Comparison of ENCODE assay signal across 21 cellular contexts in the genomic region with DNA sequence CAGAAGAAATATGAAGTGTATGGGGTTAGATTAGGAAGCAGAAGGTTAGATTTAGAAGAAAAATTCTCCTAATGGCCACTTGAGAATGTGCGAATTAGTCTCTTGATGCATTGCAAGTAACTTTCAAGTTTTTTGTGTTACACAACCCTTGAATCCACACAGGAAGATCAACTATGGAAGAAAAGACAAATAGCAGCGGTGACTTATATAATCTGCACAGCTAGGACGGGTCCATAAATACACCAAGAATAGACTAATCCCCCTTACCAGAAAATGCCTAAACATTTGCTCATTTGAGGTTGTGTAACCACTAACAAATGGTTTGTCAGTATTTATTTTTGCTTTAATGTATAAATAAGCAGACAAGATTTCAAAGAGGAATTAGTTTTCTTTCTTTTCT.
DNase-seq lines count a peak whose midpoint lies in the region; ATAC-seq, FAIRE-seq and TF ChIP-seq lines count a peak whose summit lies in the region.
"Had no signal": no experiment of that assay in that cellular context is flagged by ENCODE, and none has a peak within 500 bp of the region (broad histone marks: within the 10 kb centered on the region; RNA-seq: fewer than 3 reads in every experiment).

No MANE protein-coding gene starts in this region.

- no peak for ATAC-seq in HepG2
- no peak for ATAC-seq in T-helper 17 cell
- ATAC-seq in left cardiac atrium: no peak
- ATAC-seq: GM12878 had no signal

- CTCF ChIA-PET in MCF 10A (lab: Yijun Ruan, JAX): interaction anchor here (0.9 to 1.1 kb wide), 3 partner anchors 12 to 58 kb away, joined by 3 read pairs; no protein-coding TSS in a partner anchor
- CTCF ChIA-PET in mammary epithelial cell (lab: Charles Lee; ENCODE audit: low non-redundant PET): no interaction called here
- CTCF ChIA-PET in HepG2 (lab: Yijun Ruan, JAX; ENCODE audit: low intra/inter-chr PET ratio, low total read pairs): no interaction called here

- H3K4me1 Mint-ChIP-seq in MCF 10A (ENCODE audit: insufficient read depth, unreplicated experiment): no peaks in the 10 kb centered on the region
- H3K4me1 Mint-ChIP-seq in activated naive CD8-positive, alpha-beta T cell treated with anti-CD3 and anti-CD28 coated beads for 36 hours: no peaks in the 10 kb centered on the region
- H3K4me1 Mint-ChIP-seq in T-helper 17 cell: no peaks in the 10 kb centered on the region

- BruUV-seq in MCF 10A (replicated peaks; lab: Mats Ljungman, UMichigan) (no TSS peak), mammary epithelial cell (replicated peaks; lab: Mats Ljungman, UMichigan) (no TSS peak), HepG2 (replicated peaks; lab: Mats Ljungman, UMichigan) (no TSS peak)

- POLR2A ChIA-PET in MCF 10A (lab: Yijun Ruan, JAX) (interaction anchor here (0.6 to 1.3 kb wide), 5 partner anchors 9 to 563 kb away, joined by 3 read pairs; no protein-coding TSS in a partner anchor), HepG2 (lab: Yijun Ruan, JAX) (no interaction called here)

- dilution Hi-C loops in mammary epithelial cell (cut with HindIII; ENCODE audit: low sequenced_read_pairs): no loop called here

- intact Hi-C loops in MCF 10A (cut with micrococcal nuclease) (no loop called here), mammary epithelial cell (cut with micrococcal nuclease) (loop anchor here (10.0 kb wide), 1 partner anchor 103 kb away; no protein-coding TSS in a partner anchor), HepG2 (cut with micrococcal nuclease; ENCODE audit: unreplicated experiment) (no loop called here), left cardiac atrium (cut with DNase I) (loop anchor here in 1 of 2 donors (10.0 kb wide), 1 partner anchor 183 kb away; the partner anchor contains the start of gene TGFB2)

- no peak overlapping the region for H3K4me2 ChIP-seq in mammary epithelial cell (ENCODE audit: insufficient read depth, low read depth, low read length)
- H3K4me2 ChIP-seq in HepG2 (ENCODE audit: low read depth, low read length): no peak overlapping the region
- H3K4me2 ChIP-seq: KMS-11 had no signal

- H3K4me3 Mint-ChIP-seq in MCF 10A (ENCODE audit: unreplicated experiment): no peak overlapping the region
- no peak overlapping the region for H3K4me3 Mint-ChIP-seq in activated naive CD8-positive, alpha-beta T cell treated with anti-CD3 and anti-CD28 coated beads for 36 hours
- H3K4me3 Mint-ChIP-seq in T-helper 17 cell: no peak overlapping the region
- H3K4me3 Mint-ChIP-seq: CD4-positive, alpha-beta T cell had no signal

- H3K36me3 Mint-ChIP-seq in MCF 10A (ENCODE audit: insufficient read depth, unreplicated experiment) (no peaks in the 10 kb centered on the region), T-helper 17 cell (ENCODE audit: low read depth) (no peaks in the 10 kb centered on the region)
- no peaks in the 10 kb centered on the region for H3K36me3 Mint-ChIP-seq in activated naive CD8-positive, alpha-beta T cell treated with anti-CD3 and anti-CD28 coated beads for 36 hours

- H3K4me3 ChIP-seq in mammary epithelial cell (replicated peaks in 1 of 3; ENCODE audit: insufficient read depth in 1 of 3, low read depth in 2 of 3, low read length in 3 of 3): no peak overlapping the region
- no peak overlapping the region for H3K4me3 ChIP-seq in HepG2 (replicated peaks in 1 of 3; ENCODE audit: insufficient read depth in 1 of 3, low read depth in 2 of 3, low read length in 3 of 3)
- H3K4me3 ChIP-seq: GM12878, MG63, Peyer's patch, SJSA1 had no signal

- no peak overlapping the region for H2AFZ ChIP-seq in mammary epithelial cell (ENCODE audit: low read depth, low read length)
- H2AFZ ChIP-seq in HepG2 (ENCODE audit: low read length): no peak overlapping the region

- TF ChIP-seq EP300 in HepG2 (IDR thresholded peaks at IDR 0.05; ENCODE audit: low read depth in 2 of 2, low read length in 2 of 2) (no peak), HepG2 (CRISPR knock-in tag; IDR thresholded peaks at IDR 0.05; ENCODE audit: borderline replicate concordance) (no peak)

- H3K27ac ChIP-seq in mammary epithelial cell (ENCODE audit: insufficient read depth, low read depth, low read length): no peak overlapping the region
- no peak overlapping the region for H3K27ac ChIP-seq in HepG2 (ENCODE audit: extremely low read length, insufficient read depth, low read length)
- H3K27ac ChIP-seq: 22Rv1, KMS-11, Peyer's patch, SJSA1 had no signal

- H3K27ac Mint-ChIP-seq in MCF 10A (ENCODE audit: low read depth, unreplicated experiment) (no peak overlapping the region), T-helper 17 cell (no peak overlapping the region)
- H3K27ac Mint-ChIP-seq in activated naive CD8-positive, alpha-beta T cell treated with anti-CD3 and anti-CD28 coated beads for 36 hours: no peak overlapping the region
- H3K27ac Mint-ChIP-seq: CD4-positive, alpha-beta T cell had no signal

- no peak for TF ChIP-seq POLR2A in HepG2 (IDR thresholded peaks at IDR 0.05; ENCODE audit: insufficient read depth in 1 of 2, low read depth in 2 of 2, low read length in 2 of 2)

- WGBS in mammary epithelial cell (ENCODE audit: low coverage, missing lambda C conversion rate): 100% methylated on average over 3 of the region's 3 CpGs
- 22% methylated on average over 3 of the region's 3 CpGs for WGBS in HepG2 (ENCODE audit: low lambda C conversion rate)

- no peaks in the 10 kb centered on the region for H3K4me1 ChIP-seq in mammary epithelial cell (ENCODE audit: insufficient read depth, low read length)
- 0 out of 2 replicates have a peak, but pooled peaks cover 4% of the 10 kb centered on the region for H3K4me1 ChIP-seq in HepG2 (ENCODE audit: insufficient read depth, low read length)
- H3K4me1 ChIP-seq: Peyer's patch had no signal

- H3K36me3 ChIP-seq in mammary epithelial cell (ENCODE audit: insufficient read depth, low read length): no peaks in the 10 kb centered on the region
- H3K36me3 ChIP-seq in HepG2 (replicated peaks in 1 of 2; ENCODE audit: control insufficient read depth in 1 of 2, insufficient read depth in 2 of 2, low read length in 2 of 2): no peaks in the 10 kb centered on the region
- H3K36me3 ChIP-seq: MG63, Peyer's patch, SJSA1 had no signal

- no peak overlapping the region for H3K9ac ChIP-seq in mammary epithelial cell (ENCODE audit: insufficient read depth, low read length)
- no peak overlapping the region for H3K9ac ChIP-seq in HepG2 (ENCODE audit: insufficient read depth, low read depth, low read length)
- H3K9ac ChIP-seq: KMS-11 had no signal

- H3K27me3 Mint-ChIP-seq in MCF 10A (ENCODE audit: insufficient read depth, unreplicated experiment) (no peaks in the 10 kb centered on the region), T-helper 17 cell (peaks cover 12% of the 10 kb centered on the region)
- peaks cover 16% of the 10 kb centered on the region for H3K27me3 Mint-ChIP-seq in activated naive CD8-positive, alpha-beta T cell treated with anti-CD3 and anti-CD28 coated beads for 36 hours

- in situ Hi-C loops in mammary epithelial cell (cut with MboI; ENCODE audit: low sequenced_read_pairs in 2 of 2) (no loop called here), HepG2 (cut with HindIII; ENCODE audit: extremely low pct_ligation_motif_present, low pct_unique_long_range_greater_than_20kb) (no loop called here)

- H3K9me3 ChIP-seq in mammary epithelial cell (replicated peaks; ENCODE audit: insufficient read depth, low read length) (no peaks in the 10 kb centered on the region), HepG2 (ENCODE audit: low read length) (no peaks in the 10 kb centered on the region), T-helper 17 cell (ENCODE audit: control insufficient read depth, low read length, poor library complexity, severe bottlenecking) (no peaks in the 10 kb centered on the region)
- H3K9me3 ChIP-seq: Caco-2, MG63, Peyer's patch, SJSA1 had no signal

- H4K20me1 ChIP-seq in mammary epithelial cell (ENCODE audit: insufficient read depth, low read length) (no peaks in the 10 kb centered on the region), HepG2 (ENCODE audit: insufficient read depth, low read length) (no peaks in the 10 kb centered on the region)

- H3K79me2 ChIP-seq in mammary epithelial cell (ENCODE audit: insufficient read depth, low read length) (no peaks in the 10 kb centered on the region), HepG2 (ENCODE audit: insufficient read depth, low read length) (no peaks in the 10 kb centered on the region)

- H3K27me3 ChIP-seq in mammary epithelial cell (ENCODE audit: insufficient read depth, low read length) (no peaks in the 10 kb centered on the region), HepG2 (ENCODE audit: control insufficient read depth in 1 of 2, insufficient read depth in 2 of 2, low read length in 2 of 2) (no peaks in the 10 kb centered on the region)
- H3K27me3 ChIP-seq: MG63, Peyer's patch, SJSA1 had no signal

- DNase-seq in MCF 10A (ENCODE audit: unreplicated experiment) (peak; percentile 60), mammary epithelial cell (no peak), amniotic epithelial cell (ENCODE audit: low read depth) (peak; percentile 99), iris pigment epithelial cell (ENCODE audit: low read depth) (peak; percentile 89), HepG2 (ENCODE audit: low spot score) (no peak), T-helper 17 cell (no peak), left cardiac atrium (no peak)
- no peak for DNase-seq in activated naive CD8-positive, alpha-beta T cell treated with anti-CD3 and anti-CD28 coated beads for 36 hours
- DNase-seq: Caco-2; CD4-positive, alpha-beta T cell; GOT3; MG63; NCI-H1048; NCI-H1436; NCI-H2029 treated with DMSO at 0.1 percent for 48 hours; NCI-H446 treated with DMSO at 0.1 percent for 48 hours; Peyer's patch had no signal

- no peak for TF ChIP-seq RAD21 in HepG2 (CRISPR knock-in tag; IDR thresholded peaks at IDR 0.05)

- no peak for FAIRE-seq in HepG2 (lab: Jason Lieb, UNC)
- FAIRE-seq: GM12878 had no signal

- H3K9me3 Mint-ChIP-seq in MCF 10A (ENCODE audit: unreplicated experiment): no peaks in the 10 kb centered on the region
- H3K9me3 Mint-ChIP-seq in activated naive CD8-positive, alpha-beta T cell treated with anti-CD3 and anti-CD28 coated beads for 36 hours: no peaks in the 10 kb centered on the region
- H3K9me3 Mint-ChIP-seq: CD4-positive, alpha-beta T cell had no signal

- TF ChIP-seq CTCF in MCF 10A (IDR thresholded peaks at IDR 0.05; ENCODE audit: unreplicated experiment) (no peak), mammary epithelial cell (conservative IDR thresholded peaks at IDR 0.05 in 1 of 2, IDR thresholded peaks at IDR 0.05 in 1 of 2; ENCODE audit: extremely low read depth in 1 of 2, insufficient read depth in 1 of 2, low read depth in 1 of 2, low read length in 2 of 2) (no peak), HepG2 (CRISPR knock-in tag; IDR thresholded peaks at IDR 0.05) (no peak)

TF ChIP-seq in HepG2, 621 proteins besides CTCF, POLR2A, EP300 and RAD21:
- TF ChIP-seq ZNF747 (CRISPR knock-in tag; IDR thresholded peaks at IDR 0.05; ENCODE audit: borderline replicate concordance): no peak
- no peak for TF ChIP-seq NCOR1 (IDR thresholded peaks at IDR 0.05; ENCODE audit: borderline replicate concordance, low read length)
TF ChIP-seq in HepG2: peak in this region for 0.

Comparison
In these comparisons a context has a peak if more than half of its experiments do, and no peak if none do; other contexts are left out.
1. DNase-seq: peak in MCF 10A (single experiment), amniotic epithelial cell (single experiment) and iris pigment epithelial cell (single experiment); none in mammary epithelial cell (single experiment), HepG2 (single experiment), activated naive CD8-positive, alpha-beta T cell treated with anti-CD3 and anti-CD28 coated beads for 36 hours (single experiment), T-helper 17 cell (0 of 3) and left cardiac atrium (single experiment).